10 cellular contexts compared by ENCODE assay signal in genomic region chr14:85530626-85531025, GRCh38. TPM values are rescaled to one million over a fixed set of nuclear protein-coding genes. Genes with fewer than 3 reads are reported as not detected.
A peak's percentile ranks its signal among the peaks of the same experiment; 100 is the strongest.
DNase-seq lines count a peak whose midpoint lies in the region; ATAC-seq and TF ChIP-seq lines count a peak whose summit lies in the region.
"Had no signal": no experiment of that assay in that cellular context is flagged by ENCODE, and none has a peak within 500 bp of the region (broad histone marks: within the 10 kb centered on the region; RNA-seq: fewer than 3 reads in every experiment).

No MANE protein-coding gene starts in this region.

- no peak for TF ChIP-seq CTCF in AG10803 (conservative IDR thresholded peaks at IDR 0.05; ENCODE audit: low read length)
- TF ChIP-seq CTCF in WTC11 (IDR thresholded peaks at IDR 0.05): no peak
- TF ChIP-seq CTCF in parathyroid adenoma (IDR thresholded peaks at IDR 0.05): no peak

- CTCF ChIA-PET in WTC11 (lab: Charles Lee): no interaction called here

- H3K27ac Mint-ChIP-seq in WTC11: no peak overlapping the region
- no peak overlapping the region for H3K27ac Mint-ChIP-seq in activated T-cell treated with anti-CD3 and anti-CD28 coated beads, Interleukin-2, amount 50 U/mL, for 72 hours
- H3K27ac Mint-ChIP-seq: memory B cell had no signal

- peak overlapping the region; percentile 91 for H3K4me3 Mint-ChIP-seq in WTC11
- no peak overlapping the region for H3K4me3 Mint-ChIP-seq in activated T-cell treated with anti-CD3 and anti-CD28 coated beads, Interleukin-2, amount 50 U/mL, for 72 hours
- H3K4me3 Mint-ChIP-seq: memory B cell had no signal

- H3K9ac ChIP-seq in parathyroid adenoma: no peak overlapping the region

- ATAC-seq in WTC11: no peak
- ATAC-seq in activated T-cell treated with anti-CD3 and anti-CD28 coated beads, Interleukin-2, amount 50 U/mL, for 72 hours (replicated peaks in 1 of 2): no peak
- ATAC-seq in GM21723 (IDR thresholded peaks at IDR 0.05; ENCODE audit: unreplicated experiment): no peak

- H3K79me2 ChIP-seq in parathyroid adenoma: no peaks in the 10 kb centered on the region

- H3K36me3 Mint-ChIP-seq in WTC11: no peaks in the 10 kb centered on the region
- peaks cover 0 to 2% of the 10 kb centered on the region in 2 donors for H3K36me3 Mint-ChIP-seq in activated T-cell treated with anti-CD3 and anti-CD28 coated beads, Interleukin-2, amount 50 U/mL, for 72 hours (ENCODE audit: insufficient read depth in 2 of 2)
- H3K36me3 Mint-ChIP-seq: memory B cell had no signal

- H3K4me2 ChIP-seq in parathyroid adenoma (ENCODE audit: low read length): peak overlapping the region; percentile 76

- no peaks in the 10 kb centered on the region for H3K9me3 ChIP-seq in parathyroid adenoma (ENCODE audit: control insufficient read depth, low read length)

- no peak for DNase-seq in AG10803 (ENCODE audit: low read depth)
- DNase-seq in WTC11 (ENCODE audit: low spot score): no peak
- DNase-seq in glomerular visceral epithelial cell (ENCODE audit: extremely low spot score): peak; percentile 6
- DNase-seq in NCI-H2196 treated with DMSO at 0.1 percent for 48 hours (lab: John Stamatoyannopoulos, UW; ENCODE audit: unreplicated experiment): no peak
- no peak for DNase-seq in activated T-cell treated with anti-CD3 and anti-CD28 coated beads, Interleukin-2, amount 50 U/mL, for 72 hours
- no peak for DNase-seq in D341Med (ENCODE audit: low spot score)
- DNase-seq: NCI-H1105 treated with DMSO at 0.1 percent for 48 hours had no signal

- no peaks in the 10 kb centered on the region for H3K27me3 ChIP-seq in parathyroid adenoma (ENCODE audit: control insufficient read depth, insufficient read depth, low read length)

- no peaks in the 10 kb centered on the region for H3K9me3 Mint-ChIP-seq in WTC11
- H3K9me3 Mint-ChIP-seq in activated T-cell treated with anti-CD3 and anti-CD28 coated beads, Interleukin-2, amount 50 U/mL, for 72 hours: no peaks in the 10 kb centered on the region

- no peak overlapping the region for H3K27ac ChIP-seq in parathyroid adenoma

- POLR2A ChIA-PET in WTC11 (lab: Charles Lee): interaction anchor here (0.7 kb wide), 1 partner anchor 368 kb away, joined by 3 read pairs; no protein-coding TSS in a partner anchor

- H3K36me3 ChIP-seq in parathyroid adenoma (ENCODE audit: control insufficient read depth, insufficient read depth, low read length): no peaks in the 10 kb centered on the region

- H3K27me3 Mint-ChIP-seq in WTC11 (ENCODE audit: low read depth): peaks cover 76% of the 10 kb centered on the region
- peaks cover 80% of the 10 kb centered on the region for H3K27me3 Mint-ChIP-seq in activated T-cell treated with anti-CD3 and anti-CD28 coated beads, Interleukin-2, amount 50 U/mL, for 72 hours (ENCODE audit: low read depth)

- H3K4me3 ChIP-seq in AG10803 (ENCODE audit: low read length) (peak overlapping the region; percentile 94), parathyroid adenoma (ENCODE audit: low read depth, low read length) (peak overlapping the region; percentile 44)

- no peaks in the 10 kb centered on the region for H3K4me1 ChIP-seq in parathyroid adenoma

- H2AFZ ChIP-seq in parathyroid adenoma: no peak overlapping the region

- H3K4me1 Mint-ChIP-seq in WTC11: peaks cover 60% of the 10 kb centered on the region
- peaks cover 16% of the 10 kb centered on the region for H3K4me1 Mint-ChIP-seq in activated T-cell treated with anti-CD3 and anti-CD28 coated beads, Interleukin-2, amount 50 U/mL, for 72 hours (ENCODE audit: low read depth)
- H3K4me1 Mint-ChIP-seq: memory B cell had no signal

TF ChIP-seq in WTC11, 78 proteins besides CTCF, POLR2A, EP300 and RAD21:
- TF ChIP-seq EMX1 (CRISPR knock-in tag; IDR thresholded peaks at IDR 0.05): no peak
- no peak for TF ChIP-seq FOXK1 (CRISPR knock-in tag; IDR thresholded peaks at IDR 0.05)
- TF ChIP-seq, protein P1, sequence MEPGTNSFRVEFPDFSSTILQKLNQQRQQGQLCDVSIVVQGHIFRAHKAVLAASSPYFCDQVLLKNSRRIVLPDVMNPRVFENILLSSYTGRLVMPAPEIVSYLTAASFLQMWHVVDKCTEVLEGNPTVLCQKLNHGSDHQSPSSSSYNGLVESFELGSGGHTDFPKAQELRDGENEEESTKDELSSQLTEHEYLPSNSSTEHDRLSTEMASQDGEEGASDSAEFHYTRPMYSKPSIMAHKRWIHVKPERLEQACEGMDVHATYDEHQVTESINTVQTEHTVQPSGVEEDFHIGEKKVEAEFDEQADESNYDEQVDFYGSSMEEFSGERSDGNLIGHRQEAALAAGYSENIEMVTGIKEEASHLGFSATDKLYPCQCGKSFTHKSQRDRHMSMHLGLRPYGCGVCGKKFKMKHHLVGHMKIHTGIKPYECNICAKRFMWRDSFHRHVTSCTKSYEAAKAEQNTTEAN (CRISPR knock-in tag; IDR thresholded peaks at IDR 0.05): no peak
- no peak for TF ChIP-seq TEAD4 (CRISPR knock-in tag; IDR thresholded peaks at IDR 0.05)
- TF ChIP-seq RORB (CRISPR knock-in tag; IDR thresholded peaks at IDR 0.05): no peak
- TF ChIP-seq NFATC4 (CRISPR knock-in tag; IDR thresholded peaks at IDR 0.05): no peak
- no peak for TF ChIP-seq JAZF1 (CRISPR knock-in tag; IDR thresholded peaks at IDR 0.05)
- no peak for TF ChIP-seq MXD4 (CRISPR knock-in tag; IDR thresholded peaks at IDR 0.05; ENCODE audit: borderline replicate concordance)
- TF ChIP-seq FOXP1 (CRISPR knock-in tag; IDR thresholded peaks at IDR 0.05; ENCODE audit: borderline replicate concordance): no peak
- no peak for TF ChIP-seq CREM (CRISPR knock-in tag; IDR thresholded peaks at IDR 0.05)
- no peak for TF ChIP-seq ZNF423 (CRISPR knock-in tag; IDR thresholded peaks at IDR 0.05)
- TF ChIP-seq, protein P2, sequence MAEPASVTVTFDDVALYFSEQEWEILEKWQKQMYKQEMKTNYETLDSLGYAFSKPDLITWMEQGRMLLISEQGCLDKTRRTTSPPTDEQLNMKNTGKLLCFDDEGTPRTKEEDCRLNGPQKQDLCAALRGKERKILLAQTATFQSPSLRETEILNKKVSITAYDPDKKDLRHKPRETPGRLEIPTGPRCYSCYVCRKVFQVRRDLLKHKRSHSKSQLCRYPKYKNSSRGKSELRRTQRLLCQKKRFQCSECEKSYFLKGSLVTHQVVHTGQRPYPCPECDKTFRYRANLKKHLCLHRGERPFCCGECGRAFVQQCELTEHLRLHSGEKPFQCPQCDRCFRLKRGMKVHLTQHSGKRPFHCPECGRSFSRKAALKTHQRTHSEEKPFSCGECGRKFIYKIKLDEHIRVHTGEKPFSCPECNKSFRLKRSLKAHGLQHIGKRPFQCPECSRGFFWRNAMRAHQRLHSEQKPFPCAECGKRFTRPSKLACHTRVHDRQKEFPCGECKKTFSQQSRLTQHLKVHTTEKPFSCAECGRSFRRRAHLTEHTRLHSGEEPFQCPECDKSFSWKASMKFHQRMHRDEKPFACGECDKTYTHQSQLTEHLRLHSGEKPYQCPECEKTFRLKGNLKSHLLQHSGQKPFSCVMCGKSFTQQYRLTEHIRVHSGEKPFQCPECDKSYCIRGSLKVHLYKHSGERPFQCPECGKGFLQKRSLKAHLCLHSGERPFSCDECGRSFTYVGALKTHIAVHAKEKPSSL (CRISPR knock-in tag; conservative IDR thresholded peaks at IDR 0.05): no peak

RNA-seq across cellular contexts. Expression of gene FLRT2, which starts 0.7 kb away (rescaled TPM):
- 8.0 to 13.2 TPM (median 9.4 TPM) in 3 replicates for total RNA-seq in WTC11 (2021)
- total RNA-seq in activated T-cell treated with anti-CD3 and anti-CD28 coated beads, Interleukin-2, amount 50 U/mL, for 72 hours: not detected
